In genomic region chr2:36455788-36456187, GRCh38 we compare ENCODE assay signal across 14 cellular contexts.
A peak's percentile ranks its signal among the peaks of the same experiment; 100 is the strongest.
DNase-seq lines count a peak whose midpoint lies in the region; ATAC-seq and TF ChIP-seq lines count a peak whose summit lies in the region.
"Had no signal": no experiment of that assay in that cellular context is flagged by ENCODE, and none has a peak within 500 bp of the region (broad histone marks: within the 10 kb centered on the region; RNA-seq: fewer than 3 reads in every experiment).

No MANE protein-coding gene starts in this region.

- no peak overlapping the region for H3K9ac ChIP-seq in muscle layer of colon (ENCODE audit: low read length)

- peaks cover 97% of the 10 kb centered on the region for H3K4me1 ChIP-seq in SJSA1 (replicated peaks)
- H3K4me1 ChIP-seq in muscle layer of colon (ENCODE audit: insufficient read depth, low read length), result peaks cover 32% of the 10 kb centered on the region
- peaks cover 32% of the 10 kb centered on the region for H3K4me1 ChIP-seq in foreskin keratinocyte

- TF ChIP-seq CTCF in foreskin keratinocyte (conservative IDR thresholded peaks at IDR 0.05), result no peak

- peak overlapping the region; percentile 69 for H3K27ac ChIP-seq in SJSA1
- peak overlapping the region; percentile 61 for H3K27ac ChIP-seq in muscle layer of colon (ENCODE audit: low read depth, low read length)
- no peak overlapping the region for H3K27ac ChIP-seq in foreskin keratinocyte

- H3K27me3 ChIP-seq in SJSA1 (replicated peaks) (no peaks in the 10 kb centered on the region), muscle layer of colon (ENCODE audit: control insufficient read depth in 1 of 2, insufficient read depth in 2 of 2, low read length in 2 of 2) (no peaks in the 10 kb centered on the region), foreskin keratinocyte (no peaks in the 10 kb centered on the region)

- H3K36me3 ChIP-seq in SJSA1, result peaks cover 73% of the 10 kb centered on the region
- no peaks in the 10 kb centered on the region for H3K36me3 ChIP-seq in muscle layer of colon (ENCODE audit: insufficient read depth, low read length)

- H3K9me3 ChIP-seq in SJSA1 (replicated peaks), result no peaks in the 10 kb centered on the region
- H3K9me3 ChIP-seq in muscle layer of colon (ENCODE audit: low read length), result no peaks in the 10 kb centered on the region

- H3K4me3 ChIP-seq in SJSA1 (no peak overlapping the region), muscle layer of colon (ENCODE audit: low read depth in 1 of 2, low read length in 2 of 2) (peak overlapping the region in 1 of 2 donors; percentile 28)

- no peak for ATAC-seq in GM18858 (IDR thresholded peaks at IDR 0.05; ENCODE audit: unreplicated experiment)
- ATAC-seq in left lobe of liver, result no peak
- ATAC-seq in foreskin keratinocyte, result no peak
- ATAC-seq: activated naive CD8-positive, alpha-beta T cell treated with anti-CD3 and anti-CD28 coated beads, Interleukin-2, amount 50 U/mL, for 24 hours had no signal

- DNase-seq in A172 (ENCODE audit: low spot score) (peak; percentile 61), SJSA1 (ENCODE audit: low read depth in 1 of 2, low spot score in 2 of 2) (peak in 1 of 2 experiments; percentile 49), fibroblast of gingiva (ENCODE audit: low read depth) (peak; percentile 20), epidermal melanocyte (ENCODE audit: insufficient read length, low spot score) (no peak), left lobe of liver (ENCODE audit: low spot score) (no peak), foreskin keratinocyte (no peak)
- DNase-seq: activated naive CD8-positive, alpha-beta T cell treated with anti-CD3 and anti-CD28 coated beads, Interleukin-2, amount 50 U/mL, for 24 hours; DND-41; NCI-H2171 treated with DMSO at 0.1 percent for 48 hours; OCI-M1; stimulated activated CD4-positive, alpha-beta T cell treated with anti-CD3 and anti-CD28 coated beads, Interleukin-2, amount 100 ng/mL, for 24 hours; stimulated activated naive CD4-positive, alpha-beta T cell had no signal

Comparison
In these comparisons a context has a peak if more than half of its experiments do, and no peak if none do; other contexts are left out.
1. DNase-seq: peak in A172 (single experiment) and fibroblast of gingiva (single experiment); none in epidermal melanocyte (single experiment), left lobe of liver (single experiment) and foreskin keratinocyte (0 of 2).